8 cellular contexts compared by ENCODE assay signal in genomic region chr11:535519-536454, GRCh38. TPM values are rescaled to one million over a fixed set of nuclear protein-coding genes. Genes with fewer than 3 reads are reported as not detected.
A peak's percentile ranks its signal among the peaks of the same experiment; 100 is the strongest.
DNase-seq lines count a peak whose midpoint lies in the region; ATAC-seq and TF ChIP-seq lines count a peak whose summit lies in the region.

HRAS (minus strand) TSS chr11:535576.

- H3K27ac ChIP-seq in thoracic aorta: peak within 1 kb of the TSS; percentile 22 to 65

- TF ChIP-seq CTCF in osteocyte (IDR thresholded peaks at IDR 0.05) (no peak), thoracic aorta (IDR thresholded peaks at IDR 0.05) (no peak)

- peak within 1 kb of the TSS; percentile 96 for H3K4me3 ChIP-seq in thoracic aorta

- DNase-seq in GM04504 (ENCODE audit: low read depth) (peak; percentile 87), NCI-H1092 (lab: John Stamatoyannopoulos, UW) (peak; percentile 91), SKM-1 (lab: John Stamatoyannopoulos, UW; ENCODE audit: unreplicated experiment) (peak; percentile 76), glomerular visceral epithelial cell (ENCODE audit: extremely low spot score) (peak; percentile 95), osteocyte (ENCODE audit: extremely low spot score, unreplicated experiment) (peak; percentile 99), thoracic aorta (ENCODE audit: low spot score) (peak; percentile 54)
- peak; percentile 97 to 99 for DNase-seq in activated naive CD4-positive, alpha-beta T cell treated with anti-CD3 and anti-CD28 coated beads, Interleukin-2, amount 50 U/mL, for 72 hours (ENCODE audit: low spot score in 2 of 2)

- H3K4me1 Mint-ChIP-seq in osteocyte (ENCODE audit: unreplicated experiment): peaks cover 13% of the 10 kb centered on the region

- no peaks in the 10 kb centered on the region for H3K9me3 Mint-ChIP-seq in activated naive CD4-positive, alpha-beta T cell treated with anti-CD3 and anti-CD28 coated beads, Interleukin-2, amount 50 U/mL, for 72 hours
- H3K9me3 Mint-ChIP-seq in osteocyte (ENCODE audit: unreplicated experiment): no peaks in the 10 kb centered on the region

- peaks cover 12% of the 10 kb centered on the region for H3K36me3 ChIP-seq in thoracic aorta

- no peaks in the 10 kb centered on the region for H3K36me3 Mint-ChIP-seq in activated naive CD4-positive, alpha-beta T cell treated with anti-CD3 and anti-CD28 coated beads, Interleukin-2, amount 50 U/mL, for 72 hours
- H3K36me3 Mint-ChIP-seq in osteocyte (ENCODE audit: unreplicated experiment): peaks cover 6% of the 10 kb centered on the region

- H3K27me3 Mint-ChIP-seq in osteocyte (ENCODE audit: unreplicated experiment): no peaks in the 10 kb centered on the region

- ATAC-seq in HG02571 (IDR thresholded peaks at IDR 0.05; ENCODE audit: unreplicated experiment): peak; percentile 70
- ATAC-seq in activated naive CD4-positive, alpha-beta T cell treated with anti-CD3 and anti-CD28 coated beads, Interleukin-2, amount 50 U/mL, for 72 hours: peak; percentile 89 to 91
- peak; percentile 58 for ATAC-seq in thoracic aorta (ENCODE audit: insufficient number of reproducible peaks, low FRiP score, low read depth)

- H3K27ac Mint-ChIP-seq in activated naive CD4-positive, alpha-beta T cell treated with anti-CD3 and anti-CD28 coated beads, Interleukin-2, amount 50 U/mL, for 72 hours: peak within 1 kb of the TSS; percentile 85 to 88
- H3K27ac Mint-ChIP-seq in osteocyte (ENCODE audit: unreplicated experiment): peak within 1 kb of the TSS; percentile 79

- no peaks in the 10 kb centered on the region for H3K27me3 ChIP-seq in thoracic aorta (replicated peaks; ENCODE audit: insufficient read depth)

- peaks cover 16 to 35% of the 10 kb centered on the region in 2 donors for H3K4me1 ChIP-seq in thoracic aorta (ENCODE audit: control insufficient read depth in 1 of 2, low read depth in 2 of 2)

- H3K9me3 ChIP-seq in thoracic aorta: no peaks in the 10 kb centered on the region

- H3K4me3 Mint-ChIP-seq in osteocyte (ENCODE audit: unreplicated experiment): peak within 1 kb of the TSS; percentile 81

RNA-seq across cellular contexts. Expression of gene HRAS, which starts in this region (rescaled TPM):
- 10 to 100 TPM; 29.9 to 38.6 TPM for total RNA-seq in activated naive CD4-positive, alpha-beta T cell treated with anti-CD3 and anti-CD28 coated beads, Interleukin-2, amount 50 U/mL, for 72 hours
- total RNA-seq in osteocyte (68.3 and 69.4 TPM in 2 replicates), thoracic aorta (10 to 100 TPM; 17.7 to 32.4 TPM)

Comparison
In these comparisons a context has a peak if more than half of its experiments do, and no peak if none do; other contexts are left out.
1. Peak in every context shown above with its lines: DNase-seq, ATAC-seq, H3K4me3 ChIP-seq and H3K27ac ChIP-seq.